In the genomic region with DNA sequence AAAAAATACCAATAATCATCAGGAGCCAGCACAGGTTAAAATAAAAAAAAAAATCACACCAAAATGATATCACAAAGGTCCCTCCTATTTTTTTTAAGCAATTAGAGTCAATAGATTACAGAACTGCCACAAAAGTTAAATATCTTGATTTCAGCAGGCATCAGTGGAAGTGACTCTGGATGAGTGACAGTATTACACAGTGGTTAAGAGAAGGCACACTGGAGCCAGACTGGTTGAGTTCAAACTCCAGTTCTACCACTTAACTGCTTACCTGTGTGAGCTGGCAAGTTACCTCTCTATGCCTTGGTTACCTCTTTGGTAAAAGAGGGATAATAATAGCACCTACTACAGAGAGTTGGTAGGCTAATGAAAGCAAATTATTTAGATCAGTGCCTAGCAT, we compare ENCODE assay signal across 26 cellular contexts.
DNase-seq lines count a peak whose midpoint lies in the region; ATAC-seq, FAIRE-seq and TF ChIP-seq lines count a peak whose summit lies in the region.
"Had no signal": no experiment of that assay in that cellular context is flagged by ENCODE, and none has a peak within 500 bp of the region (broad histone marks: within the 10 kb centered on the region; RNA-seq: fewer than 3 reads in every experiment).

No MANE protein-coding gene starts in this region.

- H3K4me1 ChIP-seq in neutrophil (ENCODE audit: control insufficient read depth in 1 of 2, insufficient read depth in 1 of 2, low read depth in 1 of 2, low read length in 1 of 2) = peaks cover 16 to 21% of the 10 kb centered on the region in 2 experiments
- H3K4me1 ChIP-seq: Peyer's patch, SJCRH30 had no signal

- no peak for TF ChIP-seq CTCF in activated CD8-positive, alpha-beta T cell treated with anti-CD3 and anti-CD28 coated beads for 36 hours (IDR thresholded peaks at IDR 0.05)
- no peak for TF ChIP-seq CTCF in activated B cell treated with CpG ODN at 0.5 μM for 24 hours (IDR thresholded peaks at IDR 0.05)
- TF ChIP-seq CTCF in neutrophil (IDR thresholded peaks at IDR 0.05) = no peak

- no peak for TF ChIP-seq POLR2A in GM12891 (IDR thresholded peaks at IDR 0.05; ENCODE audit: low read depth, low read length)

- H3K27me3 ChIP-seq in neutrophil = no peaks in the 10 kb centered on the region
- H3K27me3 ChIP-seq: BLaER1, Peyer's patch, SJCRH30 had no signal

- CTCF ChIA-PET in activated CD8-positive, alpha-beta T cell treated with anti-CD3 and anti-CD28 coated beads for 36 hours (lab: Charles Lee) = interaction anchor here (1.0 kb wide), 1 partner anchor 215 kb away, joined by 3 read pairs; no protein-coding TSS in a partner anchor
- CTCF ChIA-PET in activated CD8-positive, alpha-beta T cell treated with anti-CD3 and anti-CD28 coated beads, Interleukin-2, amount 10 ng/mL, durations not matched to agents 7 days and 5 days (lab: Charles Lee) = no interaction called here
- CTCF ChIA-PET in activated B cell treated with CpG ODN at 0.5 μM for 24 hours (lab: Charles Lee) = no interaction called here

- intact Hi-C loops in activated CD8-positive, alpha-beta T cell treated with anti-CD3 and anti-CD28 coated beads for 36 hours (cut with micrococcal nuclease) = no loop called here
- intact Hi-C loops in activated B cell treated with CpG ODN at 0.5 μM for 24 hours (cut with micrococcal nuclease) = no loop called here

- FAIRE-seq in GM12891 (lab: Jason Lieb, UNC) = peak; percentile 41

- DNase-seq in activated CD8-positive, alpha-beta T cell treated with anti-CD3 and anti-CD28 coated beads for 36 hours = no peak
- DNase-seq in activated CD8-positive, alpha-beta T cell treated with anti-CD3 and anti-CD28 coated beads, Interleukin-2, amount 10 ng/mL, durations not matched to agents 7 days and 5 days = no peak
- no peak for DNase-seq in GM12891 (ENCODE audit: insufficient read length, low spot score)
- DNase-seq in activated B cell treated with CpG ODN at 0.5 μM for 24 hours = no peak
- no peak for DNase-seq in GDM1 (lab: John Stamatoyannopoulos, UW)
- no peak for DNase-seq in activated naive CD4-positive, alpha-beta T cell (lab: John Stamatoyannopoulos, UW)
- DNase-seq in RKO (ENCODE audit: low spot score) = no peak
- DNase-seq: 8988T; CD4-positive, alpha-beta memory T cell; COR-L47; DMS53; H7; Karpas-422; NCI-H1092; NCI-H1436; NCI-H187 treated with DMSO at 0.1 percent for 48 hours; NCI-H2171 treated with DMSO at 0.1 percent for 48 hours; NCI-H345; NCI-H524; Peyer's patch; SJCRH30 had no signal

- ATAC-seq in activated CD8-positive, alpha-beta T cell treated with anti-CD3 and anti-CD28 coated beads for 36 hours = no peak
- ATAC-seq in activated CD8-positive, alpha-beta T cell treated with anti-CD3 and anti-CD28 coated beads, Interleukin-2, amount 10 ng/mL, durations not matched to agents 7 days and 5 days = no peak
- no peak for ATAC-seq in activated B cell treated with CpG ODN at 0.5 μM for 24 hours (ENCODE audit: low read depth)
- ATAC-seq: Right ventricle myocardium inferior had no signal

- no peaks in the 10 kb centered on the region for H3K9me3 ChIP-seq in neutrophil
- H3K9me3 ChIP-seq: Peyer's patch, SJCRH30 had no signal

- no peak overlapping the region for H3K4me3 Mint-ChIP-seq in activated CD8-positive, alpha-beta T cell treated with anti-CD3 and anti-CD28 coated beads for 36 hours
- no peak overlapping the region for H3K4me3 Mint-ChIP-seq in activated CD8-positive, alpha-beta T cell treated with anti-CD3 and anti-CD28 coated beads, Interleukin-2, amount 10 ng/mL, durations not matched to agents 7 days and 5 days
- H3K4me3 Mint-ChIP-seq in activated B cell treated with CpG ODN at 0.5 μM for 24 hours = no peak overlapping the region
- H3K4me3 Mint-ChIP-seq: CD4-positive, alpha-beta memory T cell had no signal

- peak overlapping the region; percentile 43 for H3K27ac Mint-ChIP-seq in activated CD8-positive, alpha-beta T cell treated with anti-CD3 and anti-CD28 coated beads for 36 hours
- no peak overlapping the region for H3K27ac Mint-ChIP-seq in activated CD8-positive, alpha-beta T cell treated with anti-CD3 and anti-CD28 coated beads, Interleukin-2, amount 10 ng/mL, durations not matched to agents 7 days and 5 days
- peak overlapping the region; percentile 53 for H3K27ac Mint-ChIP-seq in activated B cell treated with CpG ODN at 0.5 μM for 24 hours
- H3K27ac Mint-ChIP-seq: CD4-positive, alpha-beta memory T cell had no signal

- no peaks in the 10 kb centered on the region for H3K27me3 Mint-ChIP-seq in activated CD8-positive, alpha-beta T cell treated with anti-CD3 and anti-CD28 coated beads for 36 hours
- H3K27me3 Mint-ChIP-seq in activated CD8-positive, alpha-beta T cell treated with anti-CD3 and anti-CD28 coated beads, Interleukin-2, amount 10 ng/mL, durations not matched to agents 7 days and 5 days (ENCODE audit: low read depth) = no peaks in the 10 kb centered on the region
- H3K27me3 Mint-ChIP-seq in activated B cell treated with CpG ODN at 0.5 μM for 24 hours = no peaks in the 10 kb centered on the region
- H3K27me3 Mint-ChIP-seq: CD4-positive, alpha-beta memory T cell had no signal

- no peaks in the 10 kb centered on the region for H3K36me3 ChIP-seq in neutrophil
- H3K36me3 ChIP-seq: Peyer's patch, SJCRH30 had no signal

- no peak overlapping the region for H3K4me3 ChIP-seq in neutrophil (ENCODE audit: low read depth in 1 of 2, low read length in 1 of 2)
- H3K4me3 ChIP-seq: BLaER1, GM23248, Peyer's patch, SJCRH30 had no signal

- peaks cover 19% of the 10 kb centered on the region for H3K4me1 Mint-ChIP-seq in activated CD8-positive, alpha-beta T cell treated with anti-CD3 and anti-CD28 coated beads for 36 hours (ENCODE audit: low read depth)
- peaks cover 14% of the 10 kb centered on the region for H3K4me1 Mint-ChIP-seq in activated CD8-positive, alpha-beta T cell treated with anti-CD3 and anti-CD28 coated beads, Interleukin-2, amount 10 ng/mL, durations not matched to agents 7 days and 5 days (ENCODE audit: low read depth)
- peaks cover 25% of the 10 kb centered on the region for H3K4me1 Mint-ChIP-seq in activated B cell treated with CpG ODN at 0.5 μM for 24 hours

- H3K9me3 Mint-ChIP-seq in activated CD8-positive, alpha-beta T cell treated with anti-CD3 and anti-CD28 coated beads for 36 hours = no peaks in the 10 kb centered on the region
- H3K9me3 Mint-ChIP-seq in activated CD8-positive, alpha-beta T cell treated with anti-CD3 and anti-CD28 coated beads, Interleukin-2, amount 10 ng/mL, durations not matched to agents 7 days and 5 days (ENCODE audit: insufficient read depth) = no peaks in the 10 kb centered on the region
- no peaks in the 10 kb centered on the region for H3K9me3 Mint-ChIP-seq in activated B cell treated with CpG ODN at 0.5 μM for 24 hours

- peaks cover 9% of the 10 kb centered on the region for H3K36me3 Mint-ChIP-seq in activated CD8-positive, alpha-beta T cell treated with anti-CD3 and anti-CD28 coated beads for 36 hours (ENCODE audit: low read depth)
- H3K36me3 Mint-ChIP-seq in activated CD8-positive, alpha-beta T cell treated with anti-CD3 and anti-CD28 coated beads, Interleukin-2, amount 10 ng/mL, durations not matched to agents 7 days and 5 days (ENCODE audit: low read depth) = peaks cover 39% of the 10 kb centered on the region
- peaks cover 78% of the 10 kb centered on the region for H3K36me3 Mint-ChIP-seq in activated B cell treated with CpG ODN at 0.5 μM for 24 hours (ENCODE audit: low read depth)

- POLR2A ChIA-PET in activated CD8-positive, alpha-beta T cell treated with anti-CD3 and anti-CD28 coated beads for 36 hours (lab: Charles Lee) = no interaction called here
- POLR2A ChIA-PET in activated CD8-positive, alpha-beta T cell treated with anti-CD3 and anti-CD28 coated beads, Interleukin-2, amount 10 ng/mL, durations not matched to agents 7 days and 5 days (lab: Charles Lee) = no interaction called here
- POLR2A ChIA-PET in activated B cell treated with CpG ODN at 0.5 μM for 24 hours (lab: Charles Lee) = no interaction called here

- peak overlapping the region; percentile 64 for H3K27ac ChIP-seq in neutrophil
- H3K27ac ChIP-seq: BLaER1, GM23248, HL-60, Peyer's patch, SJCRH30 had no signal

TF ChIP-seq in GM12891, 5 proteins besides CTCF, POLR2A, EP300 and RAD21:
- no peak for TF ChIP-seq PAX5 (IDR thresholded peaks at IDR 0.05; ENCODE audit: insufficient read depth, low read length, severe bottlenecking)
- TF ChIP-seq POLR2AphosphoS5 (IDR thresholded peaks at IDR 0.05; ENCODE audit: low read depth, low read length) = no peak
- TF ChIP-seq SPI1 (IDR thresholded peaks at IDR 0.05; ENCODE audit: low read depth, low read length) = no peak
- no peak for TF ChIP-seq TAF1 (IDR thresholded peaks at IDR 0.05; ENCODE audit: low read depth, low read length)
- no peak for TF ChIP-seq POU2F2 (IDR thresholded peaks at IDR 0.05; ENCODE audit: low read depth, low read length)
TF ChIP-seq in GM12891: peak in this region for 0.
